In genomic region chr15:69468241-69469121, GRCh38 we compare ENCODE assay signal across 8 cellular contexts. TPM values are rescaled to one million over a fixed set of nuclear protein-coding genes. Genes with fewer than 3 reads are reported as not detected.
A peak's percentile ranks its signal among the peaks of the same experiment; 100 is the strongest.
DNase-seq lines count a peak whose midpoint lies in the region; ATAC-seq and TF ChIP-seq lines count a peak whose summit lies in the region.

No MANE protein-coding gene starts in this region.

- peak overlapping the region; percentile 93 for H3K27ac Mint-ChIP-seq in progenitor cell of endocrine pancreas
- H3K27ac Mint-ChIP-seq in CD14-positive monocyte, result no peak overlapping the region

- ATAC-seq in GM21360 (IDR thresholded peaks at IDR 0.05; ENCODE audit: unreplicated experiment), result no peak
- ATAC-seq in HG03095 (IDR thresholded peaks at IDR 0.05; ENCODE audit: unreplicated experiment), result no peak

- TF ChIP-seq CTCF in progenitor cell of endocrine pancreas (IDR thresholded peaks at IDR 0.05; ENCODE audit: unreplicated experiment), result no peak
- TF ChIP-seq CTCF in CD14-positive monocyte (IDR thresholded peaks at IDR 0.05), result no peak

- H3K36me3 Mint-ChIP-seq in progenitor cell of endocrine pancreas (ENCODE audit: insufficient read depth), result no peaks in the 10 kb centered on the region
- H3K36me3 Mint-ChIP-seq in CD14-positive monocyte, result no peaks in the 10 kb centered on the region

- H3K4me3 Mint-ChIP-seq in progenitor cell of endocrine pancreas (ENCODE audit: low read depth) (peak overlapping the region; percentile 22), CD14-positive monocyte (no peak overlapping the region)

- H3K4me1 Mint-ChIP-seq in progenitor cell of endocrine pancreas (ENCODE audit: low read depth) (peaks cover 39% of the 10 kb centered on the region), CD14-positive monocyte (peaks cover 7% of the 10 kb centered on the region)

- intact Hi-C loops in CD14-positive monocyte (cut with micrococcal nuclease), result loop anchor here in 1 of 2 donors (10.0 kb wide), 1 partner anchor 414 kb away; no protein-coding TSS in a partner anchor

- H3K9me3 Mint-ChIP-seq in progenitor cell of endocrine pancreas (ENCODE audit: low read depth), result no peaks in the 10 kb centered on the region
- no peaks in the 10 kb centered on the region for H3K9me3 Mint-ChIP-seq in CD14-positive monocyte

- DNase-seq in GDM1 (lab: John Stamatoyannopoulos, UW) (peak; percentile 15), NCI-H2081 treated with DMSO at 0.1 percent for 48 hours (lab: John Stamatoyannopoulos, UW) (peak; percentile 92), cerebellum (ENCODE audit: low spot score) (peak; percentile 55), progenitor cell of endocrine pancreas (ENCODE audit: low spot score, unreplicated experiment) (no peak), CD14-positive monocyte (ENCODE audit: low spot score) (no peak)
- DNase-seq in activated CD4-positive, alpha-beta T cell treated with anti-CD3 and anti-CD28 coated beads for 4 hours, result peak; percentile 79 to 82

- peaks cover 22% of the 10 kb centered on the region for H3K27me3 Mint-ChIP-seq in progenitor cell of endocrine pancreas
- H3K27me3 Mint-ChIP-seq in CD14-positive monocyte (ENCODE audit: low read depth in 3 of 3), result peaks cover 0 to 8% (median 2%) of the 10 kb centered on the region in 3 donors

RNA-seq across cellular contexts. Expression of gene RPLP1, which starts 15.9 kb away (rescaled TPM):
- 45.1 TPM for total RNA-seq in cerebellum
- 1,112 and 1,115 TPM in 2 replicates for total RNA-seq in progenitor cell of endocrine pancreas
- 1,000 to 10,000 TPM; 1,177 to 1,235 TPM for polyA plus RNA-seq in CD14-positive monocyte

RNA-seq across cellular contexts. Expression of gene KIF23, which starts 54.3 kb away (rescaled TPM):
- total RNA-seq in cerebellum, result 14.9 TPM
- 26.5 and 28.4 TPM in 2 replicates for total RNA-seq in progenitor cell of endocrine pancreas
- polyA plus RNA-seq in CD14-positive monocyte, result 1 to 10 TPM; 1.5 to 8.1 TPM

Comparison
In these comparisons a context has a peak if more than half of its experiments do, and no peak if none do; other contexts are left out.
1. DNase-seq: peak in GDM1 (single experiment), NCI-H2081 treated with DMSO at 0.1 percent for 48 hours (single experiment), activated CD4-positive, alpha-beta T cell treated with anti-CD3 and anti-CD28 coated beads for 4 hours (2 of 2) and cerebellum (single experiment); none in progenitor cell of endocrine pancreas (single experiment) and CD14-positive monocyte (single experiment).
2. RNA of gene RPLP1, which starts 15.9 kb away (total RNA-seq): 1,112 to 1,115 TPM in progenitor cell of endocrine pancreas; 45.1 TPM in cerebellum (single experiment); every median in the first group is over 10 times any median in the second.